13 cellular contexts compared by ENCODE assay signal in the genomic region with DNA sequence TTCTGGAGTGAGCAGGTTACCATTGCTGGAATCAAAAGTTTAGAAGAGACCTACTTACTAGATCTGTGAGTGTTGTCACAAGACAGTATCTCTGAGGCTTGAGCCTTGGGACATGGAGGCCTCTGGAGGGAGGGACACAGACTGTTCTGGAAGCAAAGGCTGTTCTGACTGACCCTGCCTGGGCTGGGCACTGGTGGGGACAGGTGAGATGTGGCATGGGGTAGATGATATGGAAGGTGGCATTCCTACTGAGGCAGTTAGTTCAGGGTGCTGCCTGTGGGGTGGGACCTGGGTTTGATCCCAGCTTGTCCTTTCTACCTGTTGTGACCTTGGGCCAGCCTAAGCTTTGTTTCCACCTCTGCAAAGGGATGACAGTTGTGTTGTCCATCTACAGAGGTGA.
A peak's percentile ranks its signal among the peaks of the same experiment; 100 is the strongest.
DNase-seq lines count a peak whose midpoint lies in the region; ATAC-seq, FAIRE-seq and TF ChIP-seq lines count a peak whose summit lies in the region.
"Had no signal": no experiment of that assay in that cellular context is flagged by ENCODE, and none has a peak within 500 bp of the region (broad histone marks: within the 10 kb centered on the region; RNA-seq: fewer than 3 reads in every experiment).

No MANE protein-coding gene starts in this region.

- no peaks in the 10 kb centered on the region for H4K20me1 ChIP-seq in PC-9 (ENCODE audit: insufficient read depth)

- no peak overlapping the region for H3K4me3 ChIP-seq in PC-9
- H3K4me3 ChIP-seq in muscle layer of duodenum (ENCODE audit: low read depth in 1 of 2, low read length in 2 of 2), result no peak overlapping the region
- H3K4me3 ChIP-seq in thymus (ENCODE audit: low read length), result no peak overlapping the region

- intact Hi-C loops in PC-9 (cut with micrococcal nuclease; ENCODE audit: unreplicated experiment), result loop anchor here (10.0 kb wide), 2 partner anchors 274 to 456 kb away; partner anchors contain the start of genes PTGES and SH3GLB2

- TF ChIP-seq POLR2A in GM12892 (IDR thresholded peaks at IDR 0.05; ENCODE audit: low read depth, low read length), result no peak

- no peak for ATAC-seq in GM19455 (IDR thresholded peaks at IDR 0.05; ENCODE audit: unreplicated experiment)

- no peaks in the 10 kb centered on the region for H3K27me3 Mint-ChIP-seq in chondrocyte (ENCODE audit: low read depth)

- peak overlapping the region; percentile 92 for H3K27ac Mint-ChIP-seq in chondrocyte (ENCODE audit: unreplicated experiment)

- no peaks in the 10 kb centered on the region for H3K9me3 Mint-ChIP-seq in chondrocyte (ENCODE audit: low read depth)

- peaks cover 72% of the 10 kb centered on the region for H3K4me1 ChIP-seq in PC-9 (replicated peaks; ENCODE audit: insufficient read depth)
- H3K4me1 ChIP-seq in muscle layer of duodenum (ENCODE audit: control insufficient read depth in 1 of 2, insufficient read depth in 2 of 2, low read length in 2 of 2), result peaks cover 22 to 34% of the 10 kb centered on the region in 2 donors
- no peaks in the 10 kb centered on the region for H3K4me1 ChIP-seq in thymus (ENCODE audit: control insufficient read depth, insufficient read depth, low read length)

- H3K36me3 ChIP-seq in PC-9 (ENCODE audit: low read depth) (no peaks in the 10 kb centered on the region), muscle layer of duodenum (ENCODE audit: control insufficient read depth in 1 of 2, insufficient read depth in 2 of 2, low read length in 2 of 2) (peaks cover 0 to 10% of the 10 kb centered on the region in 2 donors), thymus (ENCODE audit: control insufficient read depth, insufficient read depth) (no peaks in the 10 kb centered on the region)

- POLR2A ChIA-PET in PC-9 (lab: Charles Lee; ENCODE audit: unreplicated experiment), result no interaction called here

- peaks cover 10% of the 10 kb centered on the region for H3K79me2 ChIP-seq in PC-9 (ENCODE audit: low read depth)

- peak overlapping the region; percentile 14 for H3K4me2 ChIP-seq in PC-9

- no peaks in the 10 kb centered on the region for H3K36me3 Mint-ChIP-seq in chondrocyte (ENCODE audit: low read depth)

- H3K9me2 ChIP-seq in PC-9 (ENCODE audit: insufficient read depth), result no peaks in the 10 kb centered on the region

- FAIRE-seq in D721Med (lab: Jason Lieb, UNC) (no peak), GM12892 (lab: Jason Lieb, UNC) (no peak)
- FAIRE-seq: urothelium cell line had no signal

- H3K9me3 ChIP-seq in PC-9 (ENCODE audit: insufficient read depth, low read depth), result no peaks in the 10 kb centered on the region
- no peaks in the 10 kb centered on the region for H3K9me3 ChIP-seq in muscle layer of duodenum (ENCODE audit: control insufficient read depth in 1 of 2, low read length in 2 of 2)
- no peaks in the 10 kb centered on the region for H3K9me3 ChIP-seq in thymus (ENCODE audit: control insufficient read depth)

- H3K4me1 Mint-ChIP-seq in chondrocyte (ENCODE audit: low read depth), result peaks cover 66% of the 10 kb centered on the region

- BruUV-seq in PC-9 (replicated peaks; lab: Mats Ljungman, UMichigan), result no TSS peak

- no peak overlapping the region for H3K4me3 Mint-ChIP-seq in chondrocyte (ENCODE audit: unreplicated experiment)

- H2AFZ ChIP-seq in PC-9, result no peak overlapping the region

- TF ChIP-seq CTCF in PC-9 (conservative IDR thresholded peaks at IDR 0.05) (no peak), chondrocyte (IDR thresholded peaks at IDR 0.05) (no peak), D721Med (IDR thresholded peaks at IDR 0.05; ENCODE audit: insufficient read depth, missing control alignments) (no peak)

- CTCF ChIA-PET in PC-9 (lab: Charles Lee), result interaction anchor here (1.2 to 1.5 kb wide), 2 partner anchors 20 to 146 kb away, joined by 3 read pairs; no protein-coding TSS in a partner anchor

- H3K27ac ChIP-seq in PC-9 (no peak overlapping the region), muscle layer of duodenum (ENCODE audit: low read length) (peak overlapping the region; percentile 84), thymus (ENCODE audit: low read depth) (peak overlapping the region; percentile 31)
- H3K27ac ChIP-seq: HL-60 had no signal

- no peak for DNase-seq in PC-9
- no peak for DNase-seq in chondrocyte (ENCODE audit: low spot score)
- DNase-seq in D721Med (ENCODE audit: insufficient read length, low spot score), result no peak
- no peak for DNase-seq in GM12892 (ENCODE audit: insufficient read length)
- DNase-seq: activated CD4-positive, alpha-beta T cell treated with anti-CD3 and anti-CD28 coated beads for 4 hours; activated effector memory CD4-positive, alpha-beta T cell treated with Interleukin-2 at 50 U/mL for 16 hours; DND-41; MM.1S had no signal

- H3F3A ChIP-seq in PC-9 (ENCODE audit: insufficient read depth, low read depth), result peaks cover 52% of the 10 kb centered on the region

- H3K27me3 ChIP-seq in PC-9 (ENCODE audit: insufficient read depth, low read depth), result no peaks in the 10 kb centered on the region
- H3K27me3 ChIP-seq in muscle layer of duodenum (ENCODE audit: low read depth, low read length), result no peaks in the 10 kb centered on the region
- peaks cover 55% of the 10 kb centered on the region for H3K27me3 ChIP-seq in thymus (ENCODE audit: control insufficient read depth, insufficient read depth)
